Comparison of ENCODE assay signal across 18 cellular contexts in the genomic region with DNA sequence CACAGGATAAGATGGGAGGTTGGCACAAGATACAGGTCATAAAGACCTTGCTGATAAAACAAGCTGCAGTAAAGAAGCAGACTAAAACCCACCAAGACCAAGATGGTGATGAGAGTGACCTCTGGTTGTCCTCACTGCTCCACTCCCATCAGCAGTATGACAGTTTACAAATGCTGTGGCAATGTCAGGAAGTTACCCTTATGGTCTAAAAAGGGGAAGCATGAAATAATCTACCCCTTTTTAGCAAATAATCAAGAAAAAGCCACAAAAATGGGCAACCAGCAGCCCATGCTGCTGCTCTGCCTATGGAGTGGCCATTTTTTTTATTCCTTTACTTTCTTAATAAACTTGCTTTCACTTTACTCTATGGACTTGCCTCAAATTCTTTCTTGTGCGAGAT. TPM values are rescaled to one million over a fixed set of nuclear protein-coding genes. Genes with fewer than 3 reads are reported as not detected.
A peak's percentile ranks its signal among the peaks of the same experiment; 100 is the strongest.
DNase-seq lines count a peak whose midpoint lies in the region; ATAC-seq and TF ChIP-seq lines count a peak whose summit lies in the region.
"Had no signal": no experiment of that assay in that cellular context is flagged by ENCODE, and none has a peak within 500 bp of the region (broad histone marks: within the 10 kb centered on the region; RNA-seq: fewer than 3 reads in every experiment).

No MANE protein-coding gene starts in this region.

- H3K79me2 ChIP-seq in ACC112 (ENCODE audit: control insufficient read depth, insufficient read depth, low read length, unreplicated experiment): peaks cover under 1% of the 10 kb centered on the region

- no peak overlapping the region for H3K4me3 ChIP-seq in ACC112 (ENCODE audit: low read depth, low read length)
- no peak overlapping the region for H3K4me3 ChIP-seq in gastrocnemius medialis
- no peak overlapping the region for H3K4me3 ChIP-seq in body of pancreas
- H3K4me3 ChIP-seq: left ventricle myocardium inferior, ovary had no signal

- 85 to 95% methylated on average over 1 of the region's 1 CpG for WGBS in body of pancreas, 2 donors

- H3K9me3 ChIP-seq in gastrocnemius medialis (no peaks in the 10 kb centered on the region), body of pancreas (no peaks in the 10 kb centered on the region)
- H3K9me3 ChIP-seq: left ventricle myocardium inferior, ovary had no signal

- peaks cover 37% of the 10 kb centered on the region for H3K4me1 ChIP-seq in ACC112 (ENCODE audit: control insufficient read depth, insufficient read depth, low read length, unreplicated experiment)
- no peaks in the 10 kb centered on the region for H3K4me1 ChIP-seq in gastrocnemius medialis
- H3K4me1 ChIP-seq in body of pancreas: peaks cover 3% of the 10 kb centered on the region

- H2AFZ ChIP-seq in ACC112 (ENCODE audit: low read length, unreplicated experiment): no peak overlapping the region

- ATAC-seq in GM19372 (IDR thresholded peaks at IDR 0.05; ENCODE audit: low read depth, unreplicated experiment) (peak; percentile 67), GM21360 (IDR thresholded peaks at IDR 0.05; ENCODE audit: unreplicated experiment) (no peak), gastrocnemius medialis (no peak), body of pancreas (no peak)

- no peak for TF ChIP-seq POLR2A in gastrocnemius medialis (IDR thresholded peaks at IDR 0.05)
- TF ChIP-seq POLR2A in body of pancreas (IDR thresholded peaks at IDR 0.05): no peak

- in situ Hi-C loops in gastrocnemius medialis (cut with MboI; ENCODE audit: low sequenced_read_pairs in 4 of 4): no loop called here

- intact Hi-C loops in gastrocnemius medialis (cut with DNase I; ENCODE audit: low total_unique reads) (no loop called here), body of pancreas (cut with DNase I) (no loop called here)

- H3K27me3 ChIP-seq in ACC112 (ENCODE audit: insufficient read depth, low read length) (no peaks in the 10 kb centered on the region), gastrocnemius medialis (no peaks in the 10 kb centered on the region), body of pancreas (no peaks in the 10 kb centered on the region)
- H3K27me3 ChIP-seq: ovary had no signal

- no peaks in the 10 kb centered on the region for H3K36me3 ChIP-seq in ACC112 (ENCODE audit: insufficient read depth, low read length)
- no peaks in the 10 kb centered on the region for H3K36me3 ChIP-seq in gastrocnemius medialis
- H3K36me3 ChIP-seq in body of pancreas (replicated peaks in 1 of 2; ENCODE audit: insufficient read depth in 1 of 2, low read depth in 2 of 2): no peaks in the 10 kb centered on the region
- H3K36me3 ChIP-seq: left ventricle myocardium inferior, ovary had no signal

- TF ChIP-seq CTCF in gastrocnemius medialis (IDR thresholded peaks at IDR 0.05 in 4 of 5, conservative IDR thresholded peaks at IDR 0.05 in 1 of 5) (no peak), body of pancreas (IDR thresholded peaks at IDR 0.05) (no peak)

- H3K27ac ChIP-seq in ACC112 (ENCODE audit: low read depth, low read length) (peak overlapping the region; percentile 25; the same call in 1 of the 2 replicates), gastrocnemius medialis (no peak overlapping the region), body of pancreas (no peak overlapping the region)
- H3K27ac ChIP-seq: left ventricle myocardium inferior, ovary had no signal

- peak; percentile 79 to 81 for DNase-seq in Kasumi-1 (lab: John Stamatoyannopoulos, UW)
- peak; percentile 16 for DNase-seq in UCSD-AML1 (lab: John Stamatoyannopoulos, UW; ENCODE audit: unreplicated experiment)
- DNase-seq in OCI-M2 (lab: John Stamatoyannopoulos, UW; ENCODE audit: unreplicated experiment): no peak
- no peak for DNase-seq in gastrocnemius medialis
- no peak for DNase-seq in body of pancreas
- DNase-seq: 8988T; activated effector memory CD4-positive, alpha-beta T cell treated with Interleukin-2 at 50 U/mL for 16 hours; CD4-positive, CD25-positive, alpha-beta regulatory T cell; DMS79; left ventricle myocardium inferior; ovary had no signal

RNA-seq across cellular contexts. Expression of a gene that starts 8.7 kb away (rescaled TPM):
- total RNA-seq in gastrocnemius medialis (1 to 10 TPM in 3 of 4 donors, under 1 TPM in 1; 0.70 to 2.1 (median 1.3) TPM), body of pancreas (10 to 100 TPM in 1 of 2 donors, 1 to 10 TPM in 1; 6.5 to 13.2 TPM)

RNA-seq across cellular contexts. Expression of a gene that starts 14.7 kb away (rescaled TPM):
- 1 to 10 TPM in 3 of 4 donors, under 1 TPM in 1; 0.92 to 1.9 (median 1.5) TPM for total RNA-seq in gastrocnemius medialis
- total RNA-seq in body of pancreas: 10 to 100 TPM; 10.5 to 13.5 TPM

RNA-seq across cellular contexts. Expression of a gene that starts 46.2 kb away (rescaled TPM):
- total RNA-seq in gastrocnemius medialis: not detected
- not detected for total RNA-seq in body of pancreas
- total RNA-seq: CD4-positive, CD25-positive, alpha-beta regulatory T cell; cerebellum; fibroblast of villous mesenchyme; left ventricle myocardium inferior; SK-MEL-5; skeletal muscle tissue had no signal

Comparison
In these comparisons a context has a peak if more than half of its experiments do, and no peak if none do; other contexts are left out.
1. DNase-seq: peak in Kasumi-1 (2 of 2) and UCSD-AML1 (single experiment); none in OCI-M2 (single experiment), gastrocnemius medialis (0 of 2) and body of pancreas (0 of 4).